Comparison of ENCODE assay signal across 4 cellular contexts in the genomic region with DNA sequence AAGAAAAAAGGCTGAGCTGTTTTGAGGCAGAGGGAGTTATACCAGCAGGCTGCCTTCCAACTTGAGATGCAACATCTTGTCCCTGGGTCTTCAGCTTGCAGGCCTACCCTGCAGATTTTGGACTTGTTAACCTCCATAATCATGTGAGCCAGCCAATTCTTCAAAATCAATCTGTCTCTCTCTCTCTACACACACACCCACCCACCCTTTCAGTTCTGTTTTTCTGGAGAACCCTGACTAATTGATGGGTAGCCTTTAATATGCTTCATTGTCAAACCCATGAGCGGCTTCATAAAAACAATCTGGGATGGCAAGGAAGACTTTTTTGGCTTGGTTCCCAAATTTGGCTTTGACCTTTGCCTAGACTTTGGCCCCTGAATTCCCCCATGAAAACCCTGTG.
"Had no signal": no experiment of that assay in that cellular context is flagged by ENCODE, and none has a peak within 500 bp of the region (broad histone marks: within the 10 kb centered on the region; RNA-seq: fewer than 3 reads in every experiment).

No MANE protein-coding gene starts in this region.

- DNase-seq: H9, HCEC 1CT, KBM-7 had no signal

- ATAC-seq: GM23338 had no signal

- H3K4me2 ChIP-seq: GM23338 had no signal

- H3K4me3 ChIP-seq: GM23338 had no signal

- H2AFZ ChIP-seq: GM23338 had no signal
